In the genomic region with DNA sequence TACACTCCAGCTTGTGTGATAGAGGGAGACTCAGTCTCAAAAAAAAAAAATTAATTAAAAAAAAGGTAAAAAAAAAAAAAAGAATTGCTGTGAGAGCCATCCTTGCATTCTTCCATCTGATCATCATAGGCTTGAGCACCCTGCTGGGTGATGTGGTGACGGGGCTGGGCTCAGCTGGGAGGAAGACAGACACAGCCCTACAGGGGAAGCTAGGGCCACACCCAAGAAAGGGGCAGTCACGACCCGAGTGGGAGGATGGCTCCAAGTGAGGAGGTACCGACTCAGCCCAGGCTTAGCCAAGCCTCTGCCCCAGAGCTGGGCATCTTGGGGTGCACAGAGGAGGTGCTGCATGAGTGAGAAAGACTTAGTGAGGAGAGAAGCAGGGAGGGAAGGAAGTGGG, we compare ENCODE assay signal across 13 cellular contexts.
DNase-seq lines count a peak whose midpoint lies in the region; ATAC-seq and TF ChIP-seq lines count a peak whose summit lies in the region.
"Had no signal": no experiment of that assay in that cellular context is flagged by ENCODE, and none has a peak within 500 bp of the region (broad histone marks: within the 10 kb centered on the region; RNA-seq: fewer than 3 reads in every experiment).

No MANE protein-coding gene starts in this region.

- WGBS in testis, 2 donors = 85 to 97% methylated on average over 4 of the region's 4 CpGs

- H3K79me2 ChIP-seq in osteoblast (ENCODE audit: insufficient read depth, low read length) = peaks cover 40% of the 10 kb centered on the region

- H3K27me3 Mint-ChIP-seq in central memory CD8-positive, alpha-beta T cell = peaks cover 46% of the 10 kb centered on the region

- no peak for TF ChIP-seq CTCF in osteoblast (IDR thresholded peaks at IDR 0.05; ENCODE audit: extremely low read depth, low read depth, low read length)
- no peak for TF ChIP-seq CTCF in testis (IDR thresholded peaks at IDR 0.05)

- H2AFZ ChIP-seq in osteoblast (ENCODE audit: low read length) = no peak overlapping the region

- peaks cover 52% of the 10 kb centered on the region for H3K4me1 ChIP-seq in BLaER1
- H3K4me1 ChIP-seq in osteoblast (ENCODE audit: insufficient read depth, low read length) = no peaks in the 10 kb centered on the region
- no peaks in the 10 kb centered on the region for H3K4me1 ChIP-seq in testis
- H3K4me1 ChIP-seq: BE2C, HAP-1 had no signal

- peak overlapping the region; percentile 41 for H3K27ac Mint-ChIP-seq in central memory CD8-positive, alpha-beta T cell (ENCODE audit: low read depth)
- H3K27ac Mint-ChIP-seq: CD8-positive, alpha-beta memory T cell had no signal

- intact Hi-C loops in testis (cut with DNase I; ENCODE audit: low total_unique reads) = no loop called here

- H3K9me3 ChIP-seq in BLaER1 = peaks cover 18% of the 10 kb centered on the region
- no peaks in the 10 kb centered on the region for H3K9me3 ChIP-seq in osteoblast (ENCODE audit: low read depth, low read length)
- H3K9me3 ChIP-seq in testis = no peaks in the 10 kb centered on the region
- H3K9me3 ChIP-seq: BE2C, HAP-1 had no signal

- H3K4me3 ChIP-seq in BLaER1 = no peak overlapping the region
- H3K4me3 ChIP-seq in osteoblast (ENCODE audit: insufficient read depth, low read length) = no peak overlapping the region
- H3K4me3 ChIP-seq in testis = no peak overlapping the region
- H3K4me3 ChIP-seq: GM12878, HAP-1 had no signal

- no peaks in the 10 kb centered on the region for H3K9me3 Mint-ChIP-seq in central memory CD8-positive, alpha-beta T cell

- TF ChIP-seq POLR2A in testis (IDR thresholded peaks at IDR 0.05) = no peak

- peak; percentile 15 for DNase-seq in ELR (ENCODE audit: low read depth)
- DNase-seq in central memory CD8-positive, alpha-beta T cell (ENCODE audit: low spot score in 2 of 2) = no peak
- peak; percentile 42 for DNase-seq in osteoblast (ENCODE audit: insufficient read length, low spot score, missing footprints)
- DNase-seq in NCI-H2196 treated with DMSO at 0.1 percent for 48 hours (lab: John Stamatoyannopoulos, UW; ENCODE audit: unreplicated experiment) = no peak
- DNase-seq in ureter (ENCODE audit: low spot score) = no peak
- DNase-seq in testis = no peak
- DNase-seq: BE2C; CD8-positive, alpha-beta memory T cell; DMS53; GOT3 had no signal

- H3K9ac ChIP-seq in BLaER1 = no peak overlapping the region

- H3K4me1 Mint-ChIP-seq in central memory CD8-positive, alpha-beta T cell = no peaks in the 10 kb centered on the region
- H3K4me1 Mint-ChIP-seq: CD8-positive, alpha-beta memory T cell had no signal

- no peak for ATAC-seq in central memory CD8-positive, alpha-beta T cell (replicated peaks; ENCODE audit: extremely low read depth, poor library complexity, severe bottlenecking)
- ATAC-seq: GM12878 had no signal

- H3K36me3 ChIP-seq in BLaER1 (peaks cover 7% of the 10 kb centered on the region; the same call in 1 of the 2 replicates), osteoblast (ENCODE audit: insufficient read depth, low read length) (no peaks in the 10 kb centered on the region), testis (ENCODE audit: low read depth, missing control alignments) (no peaks in the 10 kb centered on the region)
- H3K36me3 ChIP-seq: BE2C, HAP-1 had no signal

- H3K4me3 Mint-ChIP-seq in central memory CD8-positive, alpha-beta T cell = no peak overlapping the region
- H3K4me3 Mint-ChIP-seq: CD8-positive, alpha-beta memory T cell had no signal

- H3K4me2 ChIP-seq in BLaER1 = peak overlapping the region; percentile 78
- H3K4me2 ChIP-seq in osteoblast (ENCODE audit: insufficient read depth, low read length) = no peak overlapping the region

- H3K27ac ChIP-seq in BLaER1 = peak overlapping the region; percentile 66
- no peak overlapping the region for H3K27ac ChIP-seq in osteoblast (ENCODE audit: low read depth, low read length)
- H3K27ac ChIP-seq in testis = no peak overlapping the region

- H3K27me3 ChIP-seq in BLaER1 = no peaks in the 10 kb centered on the region
- H3K27me3 ChIP-seq in osteoblast (ENCODE audit: insufficient read depth, low read length) = no peaks in the 10 kb centered on the region
- H3K27me3 ChIP-seq in testis = no peaks in the 10 kb centered on the region
- H3K27me3 ChIP-seq: BE2C had no signal

- H3K36me3 Mint-ChIP-seq in central memory CD8-positive, alpha-beta T cell (ENCODE audit: insufficient read depth) = no peaks in the 10 kb centered on the region
- H3K36me3 Mint-ChIP-seq: CD8-positive, alpha-beta memory T cell had no signal

- H4K20me1 ChIP-seq in BLaER1 = peaks cover 72% of the 10 kb centered on the region
- H4K20me1 ChIP-seq in osteoblast (ENCODE audit: insufficient read depth, low read length) = peaks cover 36% of the 10 kb centered on the region

Comparison
In these comparisons a context has a peak if more than half of its experiments do, and no peak if none do; other contexts are left out.
1. DNase-seq: peak in ELR (single experiment) and osteoblast (single experiment); none in central memory CD8-positive, alpha-beta T cell (0 of 2), NCI-H2196 treated with DMSO at 0.1 percent for 48 hours (single experiment), ureter (single experiment) and testis (single experiment).